2 cellular contexts compared by ENCODE assay signal in genomic region chr1:19752083-19752696, GRCh38.
TF ChIP-seq lines count a peak whose summit lies in the region.

No MANE protein-coding gene starts in this region.

TF ChIP-seq in IMR-90, 13 proteins besides CTCF, POLR2A, EP300 and RAD21 (continued from another document):
- TF ChIP-seq, protein P1, sequence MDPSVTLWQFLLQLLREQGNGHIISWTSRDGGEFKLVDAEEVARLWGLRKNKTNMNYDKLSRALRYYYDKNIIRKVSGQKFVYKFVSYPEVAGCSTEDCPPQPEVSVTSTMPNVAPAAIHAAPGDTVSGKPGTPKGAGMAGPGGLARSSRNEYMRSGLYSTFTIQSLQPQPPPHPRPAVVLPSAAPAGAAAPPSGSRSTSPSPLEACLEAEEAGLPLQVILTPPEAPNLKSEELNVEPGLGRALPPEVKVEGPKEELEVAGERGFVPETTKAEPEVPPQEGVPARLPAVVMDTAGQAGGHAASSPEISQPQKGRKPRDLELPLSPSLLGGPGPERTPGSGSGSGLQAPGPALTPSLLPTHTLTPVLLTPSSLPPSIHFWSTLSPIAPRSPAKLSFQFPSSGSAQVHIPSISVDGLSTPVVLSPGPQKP (IDR thresholded peaks at IDR 0.05; ENCODE audit: borderline replicate concordance, low read depth, low read length): no peak
- TF ChIP-seq MAFK (IDR thresholded peaks at IDR 0.05; ENCODE audit: low read depth, low read length) (no peak), USF2 (IDR thresholded peaks at IDR 0.05; ENCODE audit: low read depth, low read length) (no peak), CHD1 (IDR thresholded peaks at IDR 0.05; ENCODE audit: low read depth, low read length) (no peak), MAZ (IDR thresholded peaks at IDR 0.05; ENCODE audit: borderline replicate concordance, low read depth, low read length) (no peak), FOS (IDR thresholded peaks at IDR 0.05; ENCODE audit: low read depth, low read length) (no peak), BHLHE40 (IDR thresholded peaks at IDR 0.05; ENCODE audit: low read depth, low read length) (no peak), SMC3 (IDR thresholded peaks at IDR 0.05; ENCODE audit: low read depth, low read length) (no peak), RFX5 (IDR thresholded peaks at IDR 0.05; ENCODE audit: low read depth, low read length) (no peak), MXI1 (IDR thresholded peaks at IDR 0.05; ENCODE audit: borderline replicate concordance, low read depth, low read length) (no peak)

TF ChIP-seq in SK-N-SH treated with all-trans-retinoic acid at 6 μM for 48 hours, 23 proteins besides CTCF, POLR2A, EP300 and RAD21 (continued from another document):
- TF ChIP-seq, protein P2, sequence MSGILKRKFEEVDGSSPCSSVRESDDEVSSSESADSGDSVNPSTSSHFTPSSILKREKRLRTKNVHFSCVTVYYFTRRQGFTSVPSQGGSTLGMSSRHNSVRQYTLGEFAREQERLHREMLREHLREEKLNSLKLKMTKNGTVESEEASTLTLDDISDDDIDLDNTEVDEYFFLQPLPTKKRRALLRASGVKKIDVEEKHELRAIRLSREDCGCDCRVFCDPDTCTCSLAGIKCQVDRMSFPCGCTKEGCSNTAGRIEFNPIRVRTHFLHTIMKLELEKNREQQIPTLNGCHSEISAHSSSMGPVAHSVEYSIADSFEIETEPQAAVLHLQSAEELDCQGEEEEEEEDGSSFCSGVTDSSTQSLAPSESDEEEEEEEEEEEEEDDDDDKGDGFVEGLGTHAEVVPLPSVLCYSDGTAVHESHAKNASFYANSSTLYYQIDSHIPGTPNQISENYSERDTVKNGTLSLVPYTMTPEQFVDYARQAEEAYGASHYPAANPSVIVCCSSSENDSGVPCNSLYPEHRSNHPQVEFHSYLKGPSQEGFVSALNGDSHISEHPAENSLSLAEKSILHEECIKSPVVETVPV (CRISPR knock-in tag; IDR thresholded peaks at IDR 0.05): no peak
